ENCODE assay signal across 1 cellular context in genomic region chr2:176162911-176163654, GRCh38.
A peak's percentile ranks its signal among the peaks of the same experiment; 100 is the strongest.
TF ChIP-seq lines count a peak whose summit lies in the region.

No MANE protein-coding gene starts in this region.

TF ChIP-seq in HepG2, 621 proteins besides CTCF, POLR2A, EP300 and RAD21:
- TF ChIP-seq NCOR1 (IDR thresholded peaks at IDR 0.05; ENCODE audit: borderline replicate concordance, low read length), result no peak
- TF ChIP-seq MYC (CRISPR knock-in tag; IDR thresholded peaks at IDR 0.05; ENCODE audit: borderline replicate concordance), result no peak
- TF ChIP-seq HNRNPLL (IDR thresholded peaks at IDR 0.05; ENCODE audit: low read depth, low read length, poor library complexity, severe bottlenecking), result peak; percentile 33
- TF ChIP-seq MAFF (IDR thresholded peaks at IDR 0.05; ENCODE audit: low read depth, low read length), result peak; percentile 38; the same call in 1 of the 2 replicates
- TF ChIP-seq MAFK (conservative IDR thresholded peaks at IDR 0.05 in 1 of 2, IDR thresholded peaks at IDR 0.05 in 1 of 2; ENCODE audit: low read length in 2 of 2), result peak; percentile 35 to 48; a peak in 2 of 4 replicates
